ENCODE assay signal across 1 cellular context in genomic region chr6:636488-636887, GRCh38.
TF ChIP-seq lines count a peak whose summit lies in the region.

No MANE protein-coding gene starts in this region.

TF ChIP-seq in GM12878, 131 proteins besides CTCF, POLR2A, EP300 and RAD21 (continued from another document):
- TF ChIP-seq ZBTB40 (IDR thresholded peaks at IDR 0.05; ENCODE audit: borderline replicate concordance) (no peak), HCFC1 (IDR thresholded peaks at IDR 0.05; ENCODE audit: low read length) (no peak), NFYA (IDR thresholded peaks at IDR 0.05; ENCODE audit: borderline replicate concordance, low read depth, low read length) (no peak), CBFB (IDR thresholded peaks at IDR 0.05; ENCODE audit: low read depth) (no peak), NR2C1 (IDR thresholded peaks at IDR 0.05) (no peak), ZNF207 (IDR thresholded peaks at IDR 0.05; ENCODE audit: borderline replicate concordance) (no peak), CBX5 (IDR thresholded peaks at IDR 0.05; ENCODE audit: low read depth) (no peak), SUZ12 (IDR thresholded peaks at IDR 0.05; ENCODE audit: unreplicated experiment) (no peak), ZNF687 (IDR thresholded peaks at IDR 0.05) (no peak), ZSCAN29 (IDR thresholded peaks at IDR 0.05) (no peak), CUX1 (IDR thresholded peaks at IDR 0.05; ENCODE audit: insufficient replicate concordance, low read depth, low read length) (no peak), RB1 (IDR thresholded peaks at IDR 0.05; ENCODE audit: borderline replicate concordance) (no peak), PBX3 (IDR thresholded peaks at IDR 0.05; ENCODE audit: insufficient replicate concordance, low read depth, low read length) (no peak), NBN (IDR thresholded peaks at IDR 0.05) (no peak), MEF2A (IDR thresholded peaks at IDR 0.05; ENCODE audit: insufficient read depth, low read depth, low read length) (no peak), HDAC6 (IDR thresholded peaks at IDR 0.05; ENCODE audit: unreplicated experiment) (no peak), YBX1 (IDR thresholded peaks at IDR 0.05) (no peak), TBL1XR1 (IDR thresholded peaks at IDR 0.05; ENCODE audit: low read depth, low read length) (no peak), MTA3 (IDR thresholded peaks at IDR 0.05; ENCODE audit: borderline replicate concordance, low read length) (no peak), ATF3 (IDR thresholded peaks at IDR 0.05; ENCODE audit: borderline replicate concordance, extremely low read depth, low read depth, low read length) (no peak), ZBED1 (IDR thresholded peaks at IDR 0.05; ENCODE audit: borderline replicate concordance) (peak; percentile 54; the same call in 1 of the 2 replicates), NFXL1 (IDR thresholded peaks at IDR 0.05; ENCODE audit: borderline replicate concordance) (no peak), SIN3A (IDR thresholded peaks at IDR 0.05; ENCODE audit: low read depth, low read length) (no peak), HDGF (IDR thresholded peaks at IDR 0.05) (no peak), PAX5 (IDR thresholded peaks at IDR 0.05; ENCODE audit: borderline replicate concordance, low read depth, low read length) (no peak), PAX8 (IDR thresholded peaks at IDR 0.05) (no peak)
